Comparison of ENCODE assay signal across 8 cellular contexts in the genomic region with DNA sequence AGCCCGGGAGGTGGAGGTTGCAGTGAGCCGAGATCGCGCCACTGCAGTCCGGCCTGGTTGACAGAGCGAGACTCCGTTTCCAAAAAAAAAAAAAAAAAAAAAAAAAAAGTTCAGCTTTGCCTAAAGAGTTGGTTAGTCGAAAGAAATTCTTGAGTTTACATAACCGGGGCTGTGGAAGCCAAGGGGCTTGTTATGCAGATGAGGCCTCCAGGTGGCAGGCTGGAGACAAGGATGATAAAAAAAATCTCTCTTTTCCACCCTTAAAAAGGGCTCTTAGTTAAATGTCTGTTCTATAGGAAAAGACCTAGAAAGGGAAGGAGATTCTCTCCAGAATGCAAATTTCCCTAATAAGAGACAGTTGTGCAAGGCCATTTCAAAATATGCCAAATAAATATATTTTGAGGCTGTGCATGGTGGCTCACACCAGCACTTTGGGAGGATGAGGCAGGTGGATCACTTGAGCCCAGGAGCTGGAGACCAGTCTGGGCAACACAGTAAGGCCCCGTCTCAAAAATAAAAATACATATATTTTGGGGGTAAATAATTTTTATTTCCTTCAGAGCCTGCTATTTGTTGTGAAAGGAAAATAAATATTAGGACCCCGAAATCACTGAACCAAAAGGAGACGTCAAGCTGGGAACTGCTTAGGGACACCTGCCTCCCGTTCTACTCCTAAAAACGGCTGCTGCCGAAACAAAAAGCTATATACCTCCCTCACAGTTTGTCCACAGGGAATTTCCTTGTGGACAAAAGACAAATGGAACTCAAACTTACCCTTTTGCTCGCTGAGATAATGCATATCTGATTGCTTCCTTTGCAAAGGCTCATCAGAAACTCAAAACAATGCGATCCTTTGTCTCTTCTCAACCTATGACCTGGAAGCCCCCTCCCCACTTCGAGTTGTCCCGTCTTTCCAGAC. TPM values are rescaled to one million over a fixed set of nuclear protein-coding genes. Genes with fewer than 3 reads are reported as not detected.
DNase-seq lines count a peak whose midpoint lies in the region; ATAC-seq and TF ChIP-seq lines count a peak whose summit lies in the region.

No MANE protein-coding gene starts in this region.

- DNase-seq in Caki2 (ENCODE audit: low read depth): peak; percentile 31
- DNase-seq in HFFc6: peak; percentile 63
- DNase-seq in cardiac fibroblast (ENCODE audit: low read depth in 2 of 2): peak; percentile 83 to 93
- peak; percentile 10 for DNase-seq in kidney epithelial cell (ENCODE audit: low read depth)
- peak; percentile 39 for DNase-seq in stimulated activated naive CD4-positive, alpha-beta T cell treated with Interleukin-2 at 50 U/mL for 16 hours (lab: John Stamatoyannopoulos, UW)
- no peak for DNase-seq in NCI-H510A (lab: John Stamatoyannopoulos, UW)

- TF ChIP-seq CTCF in HFFc6 (IDR thresholded peaks at IDR 0.05): peak; percentile 74
- TF ChIP-seq CTCF in cardiac fibroblast (IDR thresholded peaks at IDR 0.05; ENCODE audit: low read depth, low read length): peak; percentile 76
- TF ChIP-seq CTCF in kidney epithelial cell (IDR thresholded peaks at IDR 0.05; ENCODE audit: insufficient read depth, low read length, poor library complexity, severe bottlenecking): peak; percentile 67

- H3K36me3 Mint-ChIP-seq in HFFc6 (ENCODE audit: low read depth): peaks cover 8% of the 10 kb centered on the region; the same call in 1 of the 2 replicates
- H3K36me3 Mint-ChIP-seq in stimulated activated memory B cell treated with anti-CD40 and anti-IgM and Interleukin-4, amounts not matched to agents 10 μg/mL and 1 μg/mL and 100 μg/mL, for 72 hours: no peaks in the 10 kb centered on the region

- H3K27me3 Mint-ChIP-seq in HFFc6 (ENCODE audit: insufficient read depth): peaks cover 7% of the 10 kb centered on the region; the same call in 1 of the 2 replicates
- H3K27me3 Mint-ChIP-seq in stimulated activated memory B cell treated with anti-CD40 and anti-IgM and Interleukin-4, amounts not matched to agents 10 μg/mL and 1 μg/mL and 100 μg/mL, for 72 hours: no peaks in the 10 kb centered on the region

- no peak overlapping the region for H3K27ac Mint-ChIP-seq in HFFc6
- no peak overlapping the region for H3K27ac Mint-ChIP-seq in stimulated activated memory B cell treated with anti-CD40 and anti-IgM and Interleukin-4, amounts not matched to agents 10 μg/mL and 1 μg/mL and 100 μg/mL, for 72 hours

- peak; percentile 61; the same call in 2 of the 3 replicates for ATAC-seq in SK-N-SH treated with all-trans-retinoic acid at 6 μM for 48 hours
- ATAC-seq in stimulated activated memory B cell treated with anti-CD40 and anti-IgM and Interleukin-4, amounts not matched to agents 10 μg/mL and 1 μg/mL and 100 μg/mL, for 72 hours: no peak

- H3K4me3 ChIP-seq in cardiac fibroblast (replicated peaks in 1 of 2; ENCODE audit: low read depth in 2 of 2, low read length in 2 of 2): no peak overlapping the region
- no peak overlapping the region for H3K4me3 ChIP-seq in kidney epithelial cell (ENCODE audit: low read depth, low read length)

- peaks cover 21% of the 10 kb centered on the region for H3K4me1 Mint-ChIP-seq in HFFc6 (ENCODE audit: low read depth)
- H3K4me1 Mint-ChIP-seq in stimulated activated memory B cell treated with anti-CD40 and anti-IgM and Interleukin-4, amounts not matched to agents 10 μg/mL and 1 μg/mL and 100 μg/mL, for 72 hours: peaks cover 37% of the 10 kb centered on the region

- H3K4me3 Mint-ChIP-seq in HFFc6: no peak overlapping the region
- H3K4me3 Mint-ChIP-seq in stimulated activated memory B cell treated with anti-CD40 and anti-IgM and Interleukin-4, amounts not matched to agents 10 μg/mL and 1 μg/mL and 100 μg/mL, for 72 hours: no peak overlapping the region

- H3K36me3 ChIP-seq in kidney epithelial cell (ENCODE audit: control insufficient read depth, insufficient read depth, low read length): no peaks in the 10 kb centered on the region

- no peaks in the 10 kb centered on the region for H3K9me3 Mint-ChIP-seq in HFFc6
- no peaks in the 10 kb centered on the region for H3K9me3 Mint-ChIP-seq in stimulated activated memory B cell treated with anti-CD40 and anti-IgM and Interleukin-4, amounts not matched to agents 10 μg/mL and 1 μg/mL and 100 μg/mL, for 72 hours

- H3K27me3 ChIP-seq in kidney epithelial cell (ENCODE audit: control insufficient read depth, insufficient read depth, low read length): peaks cover 4% of the 10 kb centered on the region

- in situ Hi-C loops in Caki2 (cut with HindIII; ENCODE audit: low pct_unique_long_range_greater_than_20kb, low sequenced_read_pairs): no loop called here

TF ChIP-seq in SK-N-SH treated with all-trans-retinoic acid at 6 μM for 48 hours, 23 proteins besides CTCF, POLR2A, EP300 and RAD21 (continues in another document):
- TF ChIP-seq ZFP30 (CRISPR knock-in tag; IDR thresholded peaks at IDR 0.05): no peak
- TF ChIP-seq ZNF8 (CRISPR knock-in tag; IDR thresholded peaks at IDR 0.05): no peak
- TF ChIP-seq, protein P1, sequence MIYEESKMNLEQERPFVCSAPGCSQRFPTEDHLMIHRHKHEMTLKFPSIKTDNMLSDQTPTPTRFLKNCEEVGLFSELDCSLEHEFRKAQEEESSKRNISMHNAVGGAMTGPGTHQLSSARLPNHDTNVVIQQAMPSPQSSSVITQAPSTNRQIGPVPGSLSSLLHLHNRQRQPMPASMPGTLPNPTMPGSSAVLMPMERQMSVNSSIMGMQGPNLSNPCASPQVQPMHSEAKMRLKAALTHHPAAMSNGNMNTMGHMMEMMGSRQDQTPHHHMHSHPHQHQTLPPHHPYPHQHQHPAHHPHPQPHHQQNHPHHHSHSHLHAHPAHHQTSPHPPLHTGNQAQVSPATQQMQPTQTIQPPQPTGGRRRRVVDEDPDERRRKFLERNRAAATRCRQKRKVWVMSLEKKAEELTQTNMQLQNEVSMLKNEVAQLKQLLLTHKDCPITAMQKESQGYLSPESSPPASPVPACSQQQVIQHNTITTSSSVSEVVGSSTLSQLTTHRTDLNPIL (CRISPR knock-in tag; IDR thresholded peaks at IDR 0.05; ENCODE audit: low read depth): no peak
- TF ChIP-seq ZNF565 (CRISPR knock-in tag; conservative IDR thresholded peaks at IDR 0.05; ENCODE audit: low read depth): no peak
- TF ChIP-seq, protein P2, sequence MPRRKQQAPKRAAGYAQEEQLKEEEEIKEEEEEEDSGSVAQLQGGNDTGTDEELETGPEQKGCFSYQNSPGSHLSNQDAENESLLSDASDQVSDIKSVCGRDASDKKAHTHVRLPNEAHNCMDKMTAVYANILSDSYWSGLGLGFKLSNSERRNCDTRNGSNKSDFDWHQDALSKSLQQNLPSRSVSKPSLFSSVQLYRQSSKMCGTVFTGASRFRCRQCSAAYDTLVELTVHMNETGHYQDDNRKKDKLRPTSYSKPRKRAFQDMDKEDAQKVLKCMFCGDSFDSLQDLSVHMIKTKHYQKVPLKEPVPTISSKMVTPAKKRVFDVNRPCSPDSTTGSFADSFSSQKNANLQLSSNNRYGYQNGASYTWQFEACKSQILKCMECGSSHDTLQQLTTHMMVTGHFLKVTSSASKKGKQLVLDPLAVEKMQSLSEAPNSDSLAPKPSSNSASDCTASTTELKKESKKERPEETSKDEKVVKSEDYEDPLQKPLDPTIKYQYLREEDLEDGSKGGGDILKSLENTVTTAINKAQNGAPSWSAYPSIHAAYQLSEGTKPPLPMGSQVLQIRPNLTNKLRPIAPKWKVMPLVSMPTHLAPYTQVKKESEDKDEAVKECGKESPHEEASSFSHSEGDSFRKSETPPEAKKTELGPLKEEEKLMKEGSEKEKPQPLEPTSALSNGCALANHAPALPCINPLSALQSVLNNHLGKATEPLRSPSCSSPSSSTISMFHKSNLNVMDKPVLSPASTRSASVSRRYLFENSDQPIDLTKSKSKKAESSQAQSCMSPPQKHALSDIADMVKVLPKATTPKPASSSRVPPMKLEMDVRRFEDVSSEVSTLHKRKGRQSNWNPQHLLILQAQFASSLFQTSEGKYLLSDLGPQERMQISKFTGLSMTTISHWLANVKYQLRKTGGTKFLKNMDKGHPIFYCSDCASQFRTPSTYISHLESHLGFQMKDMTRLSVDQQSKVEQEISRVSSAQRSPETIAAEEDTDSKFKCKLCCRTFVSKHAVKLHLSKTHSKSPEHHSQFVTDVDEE (CRISPR knock-in tag; IDR thresholded peaks at IDR 0.05): no peak
- TF ChIP-seq TOX (CRISPR knock-in tag; IDR thresholded peaks at IDR 0.05; ENCODE audit: borderline replicate concordance): no peak
- TF ChIP-seq SNAI2 (CRISPR knock-in tag; IDR thresholded peaks at IDR 0.05): no peak
- TF ChIP-seq ISL1 (CRISPR knock-in tag; IDR thresholded peaks at IDR 0.05): no peak
- TF ChIP-seq ZNF70 (CRISPR knock-in tag; IDR thresholded peaks at IDR 0.05): no peak
- TF ChIP-seq TCF4 (CRISPR knock-in tag; IDR thresholded peaks at IDR 0.05; ENCODE audit: borderline replicate concordance): no peak

RNA-seq across cellular contexts. Expression of a gene that starts 2.4 kb away (rescaled TPM):
- total RNA-seq in Caki2 (2014; rRNA removed; shearing (Covaris generic); ENCODE audit: low replicate concordance): not detected in 2 replicates
- total RNA-seq in HFFc6 (2021; fragmentation: NEBNext Ultra II Directional; extraction: Animal tissue kit (Norgen Biotek cat#: 25700)): 100 to 1,000 TPM; 257 to 325 (median 291) TPM
- 39.9 and 55.0 TPM in 2 replicates for total RNA-seq in kidney epithelial cell

RNA-seq across cellular contexts. Expression of a gene that starts 5.8 kb away (rescaled TPM):
- total RNA-seq in Caki2 (2014; rRNA removed; shearing (Covaris generic); ENCODE audit: low replicate concordance): not detected in 2 replicates
- not detected for total RNA-seq in HFFc6 (2021; fragmentation: NEBNext Ultra II Directional; extraction: Animal tissue kit (Norgen Biotek cat#: 25700))
- total RNA-seq in kidney epithelial cell: not detected in 2 replicates

RNA-seq across cellular contexts. Expression of a gene that starts 8.7 kb away (rescaled TPM):
- 2.0 and 10.3 TPM in 2 replicates for total RNA-seq in Caki2 (2014; rRNA removed; shearing (Covaris generic); ENCODE audit: low replicate concordance)
- 10 to 100 TPM; 23.5 to 36.1 (median 30.0) TPM for total RNA-seq in HFFc6 (2021; fragmentation: NEBNext Ultra II Directional; extraction: Animal tissue kit (Norgen Biotek cat#: 25700))
- 38.2 and 42.4 TPM in 2 replicates for total RNA-seq in kidney epithelial cell

RNA-seq across cellular contexts. Expression of a gene that starts 15.5 kb away (rescaled TPM):
- total RNA-seq in Caki2 (2014; rRNA removed; shearing (Covaris generic); ENCODE audit: low replicate concordance): 6.2 and 23.7 TPM in 2 replicates
- 100 to 1,000 TPM; 399 to 531 (median 452) TPM for total RNA-seq in HFFc6 (2021; fragmentation: NEBNext Ultra II Directional; extraction: Animal tissue kit (Norgen Biotek cat#: 25700))
- total RNA-seq in kidney epithelial cell: 93.7 and 125 TPM in 2 replicates

RNA-seq across cellular contexts. Expression of a gene that starts 16.2 kb away (rescaled TPM):
- total RNA-seq in Caki2 (2014; rRNA removed; shearing (Covaris generic); ENCODE audit: low replicate concordance): 7.9 and 11.2 TPM in 2 replicates
- 10 to 100 TPM in 4 of 6 experiments, 1 to 10 TPM in 2; 9.7 to 12.2 (median 11.4) TPM for total RNA-seq in HFFc6 (2021; fragmentation: NEBNext Ultra II Directional; extraction: Animal tissue kit (Norgen Biotek cat#: 25700))
- 10.5 and 13.1 TPM in 2 replicates for total RNA-seq in kidney epithelial cell

Comparison
In these comparisons a context has a peak if more than half of its experiments do, and no peak if none do; other contexts are left out.
1. RNA of a gene that starts 2.4 kb away (total RNA-seq): 257 to 325 TPM in HFFc6 and 39.9 to 55.0 TPM in kidney epithelial cell; not detected in Caki2; every median in the first group is over 10 times any median in the second.
2. Peak in every context shown above with its lines, with median percentiles within 50 percentile points of each other: CTCF ChIP-seq.